19 cellular contexts compared by ENCODE assay signal in the genomic region with DNA sequence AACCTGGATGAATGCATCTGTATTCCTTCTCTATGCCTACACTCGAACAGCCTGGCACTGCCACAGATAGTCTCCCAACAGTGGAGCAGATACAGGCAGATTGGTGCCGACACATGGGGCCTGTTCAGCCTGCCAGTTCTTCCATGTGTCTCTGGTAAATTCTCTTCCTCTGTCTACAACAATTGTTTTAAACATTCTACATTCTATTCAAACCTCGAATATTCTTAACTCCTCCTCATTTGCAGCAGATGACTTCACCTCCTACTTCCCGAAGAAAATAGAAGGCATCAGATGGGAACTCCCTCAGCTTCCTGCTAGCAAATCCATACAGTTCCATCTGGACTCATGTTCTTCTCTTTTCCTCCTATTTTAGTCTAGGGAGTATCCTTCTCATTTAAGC. TPM values are rescaled to one million over a fixed set of nuclear protein-coding genes. Genes with fewer than 3 reads are reported as not detected.
"Had no signal": no experiment of that assay in that cellular context is flagged by ENCODE, and none has a peak within 500 bp of the region (broad histone marks: within the 10 kb centered on the region; RNA-seq: fewer than 3 reads in every experiment).

No MANE protein-coding gene starts in this region.

- H3K4me1 ChIP-seq: spleen had no signal

- DNase-seq: activated B cell treated with CpG ODN at 0.5 μM for 24 hours; activated CD4-positive, alpha-beta memory T cell treated with anti-CD3 and anti-CD28 coated beads for 36 hours; activated CD4-positive, alpha-beta T cell treated with anti-CD3 and anti-CD28 coated beads for 4 hours; activated naive CD4-positive, alpha-beta T cell treated with Interleukin-2 at 50 U/mL for 16 hours; activated naive CD8-positive, alpha-beta T cell treated with anti-CD3 and anti-CD28 coated beads, Interleukin-2, amount 10 ng/mL, durations not matched to agents 7 days and 5 days; activated T-cell treated with anti-CD3 and anti-CD28 coated beads, Interleukin-2, amount 50 U/mL, for 48 hours; amniotic stem cell; effector memory CD8-positive, alpha-beta T cell; mesenchymal stem cell; mucosa of descending colon; nephron progenitor cell; spleen; stimulated activated CD4-positive, alpha-beta T cell treated with anti-CD3 and anti-CD28 coated beads, Interleukin-4, amount 100 ng/mL, for 4 hours; stimulated activated naive CD8-positive, alpha-beta T cell treated with anti-CD3 and anti-CD28 coated beads, Interleukin-15, Interleukin-2, amounts not matched to agents 100 U/mL and 50 U/mL, for 24 hours; SW 1271; T-helper 17 cell; transverse colon had no signal

- H3K4me1 Mint-ChIP-seq: activated B cell treated with CpG ODN at 0.5 μM for 24 hours; activated naive CD8-positive, alpha-beta T cell treated with anti-CD3 and anti-CD28 coated beads, Interleukin-2, amount 10 ng/mL, durations not matched to agents 7 days and 5 days; nephron progenitor cell had no signal

- H3K27ac Mint-ChIP-seq: activated B cell treated with CpG ODN at 0.5 μM for 24 hours; activated CD4-positive, alpha-beta memory T cell treated with anti-CD3 and anti-CD28 coated beads for 36 hours; activated naive CD8-positive, alpha-beta T cell treated with anti-CD3 and anti-CD28 coated beads, Interleukin-2, amount 10 ng/mL, durations not matched to agents 7 days and 5 days; effector memory CD8-positive, alpha-beta T cell; nephron progenitor cell; T-helper 17 cell had no signal

- H3K4me3 Mint-ChIP-seq: activated B cell treated with CpG ODN at 0.5 μM for 24 hours; activated CD4-positive, alpha-beta memory T cell treated with anti-CD3 and anti-CD28 coated beads for 36 hours; activated naive CD8-positive, alpha-beta T cell treated with anti-CD3 and anti-CD28 coated beads, Interleukin-2, amount 10 ng/mL, durations not matched to agents 7 days and 5 days; effector memory CD8-positive, alpha-beta T cell; nephron progenitor cell; T-helper 17 cell had no signal

- H3K4me3 ChIP-seq: esophagus muscularis mucosa, gastrocnemius medialis, mucosa of descending colon, spleen, transverse colon had no signal

- H3K9me3 Mint-ChIP-seq: activated B cell treated with CpG ODN at 0.5 μM for 24 hours; activated CD4-positive, alpha-beta memory T cell treated with anti-CD3 and anti-CD28 coated beads for 36 hours; activated naive CD8-positive, alpha-beta T cell treated with anti-CD3 and anti-CD28 coated beads, Interleukin-2, amount 10 ng/mL, durations not matched to agents 7 days and 5 days; effector memory CD8-positive, alpha-beta T cell; nephron progenitor cell had no signal

- ATAC-seq: effector memory CD8-positive, alpha-beta T cell; gastrocnemius medialis; mucosa of descending colon; stimulated activated naive CD8-positive, alpha-beta T cell treated with anti-CD3 and anti-CD28 coated beads, Interleukin-15, Interleukin-2, amounts not matched to agents 100 U/mL and 50 U/mL, for 24 hours; T-helper 17 cell had no signal

- H3K27ac ChIP-seq: gastrocnemius medialis, spleen, transverse colon had no signal

- H3K36me3 ChIP-seq: esophagus muscularis mucosa, gastrocnemius medialis, spleen, transverse colon had no signal

- H3K27me3 Mint-ChIP-seq: activated CD4-positive, alpha-beta memory T cell treated with anti-CD3 and anti-CD28 coated beads for 36 hours; activated naive CD8-positive, alpha-beta T cell treated with anti-CD3 and anti-CD28 coated beads, Interleukin-2, amount 10 ng/mL, durations not matched to agents 7 days and 5 days; T-helper 17 cell had no signal

- H3K27me3 ChIP-seq: esophagus muscularis mucosa, gastrocnemius medialis, spleen, transverse colon had no signal

- H3K36me3 Mint-ChIP-seq: activated CD4-positive, alpha-beta memory T cell treated with anti-CD3 and anti-CD28 coated beads for 36 hours; activated naive CD8-positive, alpha-beta T cell treated with anti-CD3 and anti-CD28 coated beads, Interleukin-2, amount 10 ng/mL, durations not matched to agents 7 days and 5 days had no signal

RNA-seq across cellular contexts. Expression of gene OTOGL, which starts 43.1 kb away (rescaled TPM):
- total RNA-seq: activated B cell treated with CpG ODN at 0.5 μM for 24 hours; activated CD4-positive, alpha-beta memory T cell treated with anti-CD3 and anti-CD28 coated beads for 36 hours; activated naive CD8-positive, alpha-beta T cell treated with anti-CD3 and anti-CD28 coated beads, Interleukin-2, amount 10 ng/mL, durations not matched to agents 7 days and 5 days; T-helper 17 cell had no signal
